In the genomic region with DNA sequence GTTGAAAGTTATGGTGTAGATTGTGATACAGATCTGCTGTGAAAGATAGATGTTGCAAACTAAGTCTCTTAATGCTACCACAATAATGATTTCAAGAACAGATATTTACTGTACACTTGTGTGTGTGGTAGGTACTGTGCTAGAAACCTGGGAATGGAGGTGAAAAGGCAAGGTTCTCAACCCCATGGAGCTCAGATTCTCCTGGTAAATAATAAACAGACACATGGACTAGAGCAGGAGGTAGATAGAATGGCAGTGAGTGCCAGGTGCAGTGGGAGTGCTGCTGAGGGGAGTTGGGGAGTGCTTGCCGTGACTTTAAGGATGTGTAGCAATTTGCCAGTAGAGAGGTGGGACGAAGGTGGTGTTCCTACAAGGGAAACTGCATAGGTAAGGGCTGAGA, we compare ENCODE assay signal across 16 cellular contexts.
"Had no signal": no experiment of that assay in that cellular context is flagged by ENCODE, and none has a peak within 500 bp of the region (broad histone marks: within the 10 kb centered on the region; RNA-seq: fewer than 3 reads in every experiment).

No MANE protein-coding gene starts in this region.

- H3K27me3 Mint-ChIP-seq: activated B cell treated with CpG ODN at 0.5 μM for 24 hours; activated naive CD4-positive, alpha-beta T cell treated with anti-CD3 and anti-CD28 coated beads, Interleukin-2, amount 50 U/mL, for 24 hours; central memory CD8-positive, alpha-beta T cell; dendritic cell treated with granulocyte-macrophage colony-stimulating factor and Interleukin-4, amounts not matched to agents 40 ng/mL and 50 ng/mL, for 4 days; memory B cell; natural killer cell treated with Interleukin-12 subunit alpha and Interleukin-12 subunit beta and Interleukin-15 and Interleukin-18, amount 100 ng/mL, for 72 hours; stimulated activated naive CD8-positive, alpha-beta T cell treated with anti-CD3 and anti-CD28 coated beads, Interleukin-15, Interleukin-2, amounts not matched to agents 100 ng/mL and 50 ng/mL, for 24 hours had no signal

- H3K4me3 ChIP-seq: left lung, tibial artery had no signal

- H3K9me3 Mint-ChIP-seq: activated B cell treated with CpG ODN at 0.5 μM for 24 hours; activated naive CD4-positive, alpha-beta T cell treated with anti-CD3 and anti-CD28 coated beads, Interleukin-2, amount 50 U/mL, for 24 hours; activated T-helper 2 cell treated with anti-CD3 and anti-CD28 coated beads, Interferon-gamma antibody, Interleukin-2, Interleukin-4, amounts not matched to agents 10 μg/mL and 5 μg/mL and 100 μg/mL, durations not matched to agents 14 hours and 24 hours and 36 hours; central memory CD8-positive, alpha-beta T cell; dendritic cell treated with granulocyte-macrophage colony-stimulating factor and Interleukin-4, amounts not matched to agents 40 ng/mL and 50 ng/mL, for 4 days; memory B cell; natural killer cell treated with Interleukin-12 subunit alpha and Interleukin-12 subunit beta and Interleukin-15 and Interleukin-18, amount 100 ng/mL, for 72 hours; stimulated activated naive CD8-positive, alpha-beta T cell treated with anti-CD3 and anti-CD28 coated beads, Interleukin-15, Interleukin-2, amounts not matched to agents 100 ng/mL and 50 ng/mL, for 24 hours; T-helper 1 cell treated with Interleukin-12 subunit alpha and Interleukin-12 subunit beta and Interleukin-4 antibody, amounts not matched to agents 30 μg/mL and 1 μg/mL, for 36 hours had no signal

- H3K36me3 Mint-ChIP-seq: activated naive CD4-positive, alpha-beta T cell treated with anti-CD3 and anti-CD28 coated beads, Interleukin-2, amount 50 U/mL, for 24 hours; natural killer cell treated with Interleukin-12 subunit alpha and Interleukin-12 subunit beta and Interleukin-15 and Interleukin-18, amount 100 ng/mL, for 72 hours had no signal

- H3K4me3 Mint-ChIP-seq: activated B cell treated with CpG ODN at 0.5 μM for 24 hours; activated naive CD4-positive, alpha-beta T cell treated with anti-CD3 and anti-CD28 coated beads, Interleukin-2, amount 50 U/mL, for 24 hours; central memory CD8-positive, alpha-beta T cell; dendritic cell treated with granulocyte-macrophage colony-stimulating factor and Interleukin-4, amounts not matched to agents 40 ng/mL and 50 ng/mL, for 4 days; memory B cell; natural killer cell treated with Interleukin-12 subunit alpha and Interleukin-12 subunit beta and Interleukin-15 and Interleukin-18, amount 100 ng/mL, for 72 hours; stimulated activated naive CD8-positive, alpha-beta T cell treated with anti-CD3 and anti-CD28 coated beads, Interleukin-15, Interleukin-2, amounts not matched to agents 100 ng/mL and 50 ng/mL, for 24 hours; T-helper 1 cell treated with Interleukin-12 subunit alpha and Interleukin-12 subunit beta and Interleukin-4 antibody, amounts not matched to agents 30 μg/mL and 1 μg/mL, for 36 hours had no signal

- H3K27ac Mint-ChIP-seq: activated B cell treated with CpG ODN at 0.5 μM for 24 hours; activated naive CD4-positive, alpha-beta T cell treated with anti-CD3 and anti-CD28 coated beads, Interleukin-2, amount 50 U/mL, for 24 hours; activated T-helper 2 cell treated with anti-CD3 and anti-CD28 coated beads, Interferon-gamma antibody, Interleukin-2, Interleukin-4, amounts not matched to agents 10 μg/mL and 5 μg/mL and 100 μg/mL, durations not matched to agents 14 hours and 24 hours and 36 hours; dendritic cell treated with granulocyte-macrophage colony-stimulating factor and Interleukin-4, amounts not matched to agents 40 ng/mL and 50 ng/mL, for 4 days; memory B cell; natural killer cell treated with Interleukin-12 subunit alpha and Interleukin-12 subunit beta and Interleukin-15 and Interleukin-18, amount 100 ng/mL, for 72 hours; stimulated activated naive CD8-positive, alpha-beta T cell treated with anti-CD3 and anti-CD28 coated beads, Interleukin-15, Interleukin-2, amounts not matched to agents 100 ng/mL and 50 ng/mL, for 24 hours; T-helper 1 cell treated with Interleukin-12 subunit alpha and Interleukin-12 subunit beta and Interleukin-4 antibody, amounts not matched to agents 30 μg/mL and 1 μg/mL, for 36 hours had no signal

- H3K9me3 ChIP-seq: left lung, tibial artery had no signal

- H3K27me3 ChIP-seq: left lung, tibial artery had no signal

- H3K36me3 ChIP-seq: left lung, tibial artery had no signal

- ATAC-seq: left lung; natural killer cell treated with Interleukin-12 subunit alpha and Interleukin-12 subunit beta and Interleukin-15 and Interleukin-18, amount 100 ng/mL, for 72 hours had no signal

- H3K27ac ChIP-seq: left lung, tibial artery had no signal

- DNase-seq: activated B cell treated with CpG ODN at 0.5 μM for 24 hours; activated CD4-positive, alpha-beta T cell treated with anti-CD3 and anti-CD28 coated beads, Interleukin-2, amount 50 U/mL, for 1 hour; erythroblast; glutamatergic neuron; left lung; stimulated activated CD4-positive, alpha-beta T cell treated with anti-CD3 and anti-CD28 coated beads, Interleukin-15, amount 100 ng/mL, for 24 hours; stimulated activated CD4-positive, alpha-beta T cell treated with anti-CD3 and anti-CD28 coated beads, Interleukin-4, amount 100 ng/mL, for 24 hours; tibial artery had no signal
